ENCODE assay signal across 23 cellular contexts in genomic region chr1:18885311-18886002, GRCh38. TPM values are rescaled to one million over a fixed set of nuclear protein-coding genes. Genes with fewer than 3 reads are reported as not detected.
"Had no signal": no experiment of that assay in that cellular context is flagged by ENCODE, and none has a peak within 500 bp of the region (broad histone marks: within the 10 kb centered on the region; RNA-seq: fewer than 3 reads in every experiment).

No MANE protein-coding gene starts in this region.

- H3K9me3 ChIP-seq: esophagus muscularis mucosa, ovary, testis, tibial nerve had no signal

- H3K4me3 ChIP-seq: esophagus muscularis mucosa, lung, ovary, testis, tibial nerve had no signal

- ATAC-seq: left ventricle myocardium superior; natural killer cell; right cardiac atrium; stimulated activated naive B cell treated with anti-CD40 and anti-IgM and Interleukin-4, amounts not matched to agents 10 μg/mL and 1 μg/mL and 100 μg/mL, for 72 hours; stimulated activated naive CD8-positive, alpha-beta T cell treated with anti-CD3 and anti-CD28 coated beads, Interleukin-15, amount 100 ng/mL, for 72 hours had no signal

- H3K4me1 Mint-ChIP-seq: immature natural killer cell; natural killer cell; neural crest cell; stimulated activated naive B cell treated with anti-CD40 and anti-IgM and Interleukin-4, amounts not matched to agents 10 μg/mL and 1 μg/mL and 100 μg/mL, for 72 hours; stimulated activated naive CD8-positive, alpha-beta T cell treated with anti-CD3 and anti-CD28 coated beads, Interleukin-15, amount 100 ng/mL, for 72 hours had no signal

- DNase-seq: effector memory CD4-positive, alpha-beta T cell; immature natural killer cell; left colon; left ventricle myocardium superior; mesendoderm; natural killer cell; nucleus accumbens; ovary; stimulated activated CD4-positive, alpha-beta T cell treated with anti-CD3 and anti-CD28 coated beads, Interleukin-2, amount 100 ng/mL, for 24 hours; stimulated activated CD4-positive, alpha-beta T cell treated with anti-CD3 and anti-CD28 coated beads, Interleukin-4, amount 100 ng/mL, for 4 hours; stimulated activated naive B cell treated with anti-CD40 and anti-IgM and Interleukin-4, amounts not matched to agents 10 μg/mL and 1 μg/mL and 100 μg/mL, for 72 hours; stimulated activated naive CD8-positive, alpha-beta T cell treated with anti-CD3 and anti-CD28 coated beads, Interleukin-15, amount 100 ng/mL, for 72 hours; testis had no signal

- H3K27me3 ChIP-seq: esophagus muscularis mucosa, ovary, testis, tibial nerve had no signal

- H3K9me3 Mint-ChIP-seq: immature natural killer cell; natural killer cell; neural crest cell; stimulated activated naive B cell treated with anti-CD40 and anti-IgM and Interleukin-4, amounts not matched to agents 10 μg/mL and 1 μg/mL and 100 μg/mL, for 72 hours; stimulated activated naive CD8-positive, alpha-beta T cell treated with anti-CD3 and anti-CD28 coated beads, Interleukin-15, amount 100 ng/mL, for 72 hours had no signal

- H3K27ac ChIP-seq: esophagus muscularis mucosa, ovary, testis, tibial nerve had no signal

- H3K27me3 Mint-ChIP-seq: stimulated activated naive B cell treated with anti-CD40 and anti-IgM and Interleukin-4, amounts not matched to agents 10 μg/mL and 1 μg/mL and 100 μg/mL, for 72 hours; stimulated activated naive CD8-positive, alpha-beta T cell treated with anti-CD3 and anti-CD28 coated beads, Interleukin-15, amount 100 ng/mL, for 72 hours had no signal

- H3K36me3 ChIP-seq: ovary had no signal

- H3K27ac Mint-ChIP-seq: immature natural killer cell; natural killer cell; stimulated activated naive B cell treated with anti-CD40 and anti-IgM and Interleukin-4, amounts not matched to agents 10 μg/mL and 1 μg/mL and 100 μg/mL, for 72 hours; stimulated activated naive CD8-positive, alpha-beta T cell treated with anti-CD3 and anti-CD28 coated beads, Interleukin-15, amount 100 ng/mL, for 72 hours had no signal

- H3K36me3 Mint-ChIP-seq: immature natural killer cell, natural killer cell had no signal

- H3K4me3 Mint-ChIP-seq: immature natural killer cell; natural killer cell; neural crest cell; stimulated activated naive B cell treated with anti-CD40 and anti-IgM and Interleukin-4, amounts not matched to agents 10 μg/mL and 1 μg/mL and 100 μg/mL, for 72 hours; stimulated activated naive CD8-positive, alpha-beta T cell treated with anti-CD3 and anti-CD28 coated beads, Interleukin-15, amount 100 ng/mL, for 72 hours had no signal

RNA-seq across cellular contexts. Expression of gene TAS1R2, which starts 26.0 kb away (rescaled TPM):
- total RNA-seq: esophagus muscularis mucosa, fibroblast of villous mesenchyme, kidney epithelial cell, left colon, left ventricle myocardium superior, lung, natural killer cell, neural crest cell, ovary, posterior vena cava, right cardiac atrium, subcutaneous adipose tissue, tibial nerve, ureter had no signal
- polyA plus RNA-seq: immature natural killer cell, lung, ovary, right cardiac atrium had no signal
